ENCODE assay signal across 27 cellular contexts in the genomic region with DNA sequence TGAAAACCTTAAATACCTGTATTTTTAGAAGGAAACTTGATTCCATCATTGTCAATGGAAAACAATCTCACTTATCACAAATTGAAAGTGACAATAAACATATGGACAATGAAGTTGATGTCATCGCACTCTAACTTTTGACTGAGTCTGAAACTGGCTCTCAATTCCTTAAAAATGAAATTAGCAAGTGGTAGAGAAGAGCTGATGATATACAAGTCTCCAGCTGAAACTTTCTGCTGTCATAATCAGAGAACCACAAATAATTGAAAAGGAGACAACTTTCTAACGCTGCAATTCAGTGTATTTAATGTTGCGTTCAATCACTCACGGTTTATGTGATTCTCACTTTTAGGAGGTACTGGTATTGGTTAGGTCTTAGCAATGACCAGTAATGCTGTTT. TPM values are rescaled to one million over a fixed set of nuclear protein-coding genes. Genes with fewer than 3 reads are reported as not detected.
DNase-seq lines count a peak whose midpoint lies in the region; ATAC-seq, FAIRE-seq and TF ChIP-seq lines count a peak whose summit lies in the region.
"Had no signal": no experiment of that assay in that cellular context is flagged by ENCODE, and none has a peak within 500 bp of the region (broad histone marks: within the 10 kb centered on the region; RNA-seq: fewer than 3 reads in every experiment).

No MANE protein-coding gene starts in this region.

- TF ChIP-seq CTCF in GM12878 (IDR thresholded peaks at IDR 0.05 in 2 of 3, conservative IDR thresholded peaks at IDR 0.05 in 1 of 3; ENCODE audit: control insufficient read depth in 2 of 3, extremely low read depth in 1 of 3, insufficient read depth in 1 of 3, low read depth in 3 of 3, low read length in 3 of 3): no peak
- TF ChIP-seq CTCF in mesothelial cell of epicardium (IDR thresholded peaks at IDR 0.05; ENCODE audit: unreplicated experiment): no peak

- H2AFZ ChIP-seq in GM12878 (ENCODE audit: control insufficient read depth, low read depth, low read length): no peak overlapping the region

- H3K4me3 ChIP-seq in GM12878: no peak overlapping the region
- no peak overlapping the region for H3K4me3 ChIP-seq in CD4-positive, alpha-beta memory T cell (ENCODE audit: low read length in 2 of 2)
- H3K4me3 ChIP-seq: BLaER1 had no signal

- no peaks in the 10 kb centered on the region for H3K4me1 Mint-ChIP-seq in mesothelial cell of epicardium
- no peaks in the 10 kb centered on the region for H3K4me1 Mint-ChIP-seq in CD4-positive, alpha-beta memory T cell
- H3K4me1 Mint-ChIP-seq: CD14-positive monocyte; CD4-positive, CD25-positive, alpha-beta regulatory T cell had no signal

- TF ChIP-seq EP300 in GM12878 (IDR thresholded peaks at IDR 0.05; ENCODE audit: borderline replicate concordance in 1 of 2, control insufficient read depth in 1 of 2, low read depth in 2 of 2, low read length in 2 of 2): no peak

- H3K4me1 ChIP-seq in GM12878 (ENCODE audit: control insufficient read depth, insufficient read depth, low read length): peaks cover 20% of the 10 kb centered on the region
- no peaks in the 10 kb centered on the region for H3K4me1 ChIP-seq in CD4-positive, alpha-beta memory T cell (ENCODE audit: insufficient read depth, low read length)
- H3K4me1 ChIP-seq: BE2C, Caco-2 had no signal

- intact Hi-C loops in GM12878 (cut with micrococcal nuclease; ENCODE audit: unreplicated experiment): no loop called here
- intact Hi-C loops in CD4-positive, alpha-beta memory T cell (cut with micrococcal nuclease): no loop called here

- 82% methylated on average over 4 of the region's 4 CpGs for WGBS in GM12878 (ENCODE audit: insufficient coverage, insufficient replicate concordance, low lambda C conversion rate, missing lambda C conversion rate)

- in situ Hi-C loops in GM12878 (cut with MboI): no loop called here

- RAD21 ChIA-PET in GM12878 (lab: Charles Lee; ENCODE audit: unreplicated experiment): interaction anchor here (0.5 kb wide), 1 partner anchor 38 kb away, joined by 3 read pairs; the partner anchor contains the start of gene EPHB1

- SMC1A ChIA-PET in GM12878 (lab: Charles Lee; ENCODE audit: uncharacterized antibody, unreplicated experiment): interaction anchor here (0.8 to 1.1 kb wide), 2 partner anchors 10 to 37 kb away, joined by 3 read pairs; partner anchors contain the start of gene EPHB1

- no peak for TF ChIP-seq RAD21 in GM12878 (IDR thresholded peaks at IDR 0.05; ENCODE audit: insufficient read depth, low read depth, low read length)

- H3K79me2 ChIP-seq in GM12878 (ENCODE audit: control insufficient read depth, insufficient read depth, low read length): peaks cover 9% of the 10 kb centered on the region

- CTCF ChIA-PET in GM12878 (lab: Yijun Ruan, JAX): interaction anchor here (1.1 kb wide), 1 partner anchor 25 kb away, joined by 3 read pairs; no protein-coding TSS in a partner anchor
- CTCF ChIA-PET in CD4-positive, alpha-beta memory T cell (lab: Charles Lee; ENCODE audit: partially characterized antibody): no interaction called here

- peak; percentile 44 for ATAC-seq in GM19395 (IDR thresholded peaks at IDR 0.05; ENCODE audit: unreplicated experiment)
- ATAC-seq in HG03432 (IDR thresholded peaks at IDR 0.05; ENCODE audit: unreplicated experiment): peak; percentile 39
- peak; percentile 59 for ATAC-seq in GM12878
- ATAC-seq: CD8-positive, alpha-beta T cell had no signal

- no peak overlapping the region for H3K27ac ChIP-seq in GM12878 (ENCODE audit: control insufficient read depth, insufficient read depth)
- H3K27ac ChIP-seq in CD4-positive, alpha-beta memory T cell (ENCODE audit: low read depth, low read length): no peak overlapping the region
- H3K27ac ChIP-seq: BLaER1 had no signal

- DNase-seq in GM12878 (ENCODE audit: low read depth, low spot score): no peak
- no peak for DNase-seq in mesothelial cell of epicardium (ENCODE audit: low spot score in 2 of 2, unreplicated experiment in 2 of 2)
- DNase-seq in D341Med (ENCODE audit: low spot score): no peak
- DNase-seq in CD4-positive, alpha-beta memory T cell: no peak
- no peak for DNase-seq in effector CD8-positive, alpha-beta T cell (lab: John Stamatoyannopoulos, UW)
- DNase-seq: 8988T; ACHN; BE2C; C1 segment of cervical spinal cord; Caco-2; Calu3; CD4-positive, CD25-positive, alpha-beta regulatory T cell; CD8-positive, alpha-beta T cell; DMS 273 treated with DMSO at 0.1 percent for 48 hours; DMS153; DMS53; DMS79; DND-41; EL; GDM1 had no signal

- no peaks in the 10 kb centered on the region for H3K36me3 Mint-ChIP-seq in mesothelial cell of epicardium
- H3K36me3 Mint-ChIP-seq in CD4-positive, alpha-beta memory T cell: no peaks in the 10 kb centered on the region
- H3K36me3 Mint-ChIP-seq: CD14-positive monocyte; CD4-positive, CD25-positive, alpha-beta regulatory T cell; CD8-positive, alpha-beta T cell had no signal

- peaks cover 53% of the 10 kb centered on the region for H3K27me3 Mint-ChIP-seq in mesothelial cell of epicardium (ENCODE audit: low read depth)
- H3K27me3 Mint-ChIP-seq in CD4-positive, alpha-beta memory T cell: peaks cover 0 to 3% of the 10 kb centered on the region in 2 donors
- H3K27me3 Mint-ChIP-seq: CD4-positive, CD25-positive, alpha-beta regulatory T cell had no signal

- no peaks in the 10 kb centered on the region; the same call in 1 of the 2 replicates for H4K20me1 ChIP-seq in GM12878 (ENCODE audit: control insufficient read depth, insufficient read depth)
- H4K20me1 ChIP-seq: BLaER1 had no signal

- H3K9me3 Mint-ChIP-seq in mesothelial cell of epicardium: no peaks in the 10 kb centered on the region
- H3K9me3 Mint-ChIP-seq in CD4-positive, alpha-beta memory T cell: no peaks in the 10 kb centered on the region
- H3K9me3 Mint-ChIP-seq: CD8-positive, alpha-beta T cell had no signal

- POLR2A ChIA-PET in GM12878 (lab: Charles Lee): interaction anchor here (1.0 kb wide), 1 partner anchor 9 kb away, joined by 3 read pairs; no protein-coding TSS in a partner anchor
- POLR2A ChIA-PET in CD4-positive, alpha-beta memory T cell (lab: Charles Lee; ENCODE audit: partially characterized antibody): no interaction called here

- H3K27ac Mint-ChIP-seq in mesothelial cell of epicardium: no peak overlapping the region
- no peak overlapping the region for H3K27ac Mint-ChIP-seq in CD4-positive, alpha-beta memory T cell
- H3K27ac Mint-ChIP-seq: CD14-positive monocyte; CD8-positive, alpha-beta T cell had no signal

- no peaks in the 10 kb centered on the region for H3K27me3 ChIP-seq in GM12878 (replicated peaks in 1 of 2; ENCODE audit: control insufficient read depth in 2 of 2, insufficient read depth in 2 of 2, low read length in 1 of 2)
- H3K27me3 ChIP-seq in CD4-positive, alpha-beta memory T cell (ENCODE audit: insufficient read depth, low read length): no peaks in the 10 kb centered on the region
- H3K27me3 ChIP-seq: BE2C, BLaER1 had no signal

- no peaks in the 10 kb centered on the region for H3K9me3 ChIP-seq in GM12878 (replicated peaks; ENCODE audit: control insufficient read depth, insufficient read depth, low read length)
- no peaks in the 10 kb centered on the region for H3K9me3 ChIP-seq in CD4-positive, alpha-beta memory T cell (ENCODE audit: control insufficient read depth in 1 of 2, low read length in 2 of 2)
- H3K9me3 ChIP-seq: BE2C, BLaER1, Caco-2 had no signal

- no peak overlapping the region for H3K9ac ChIP-seq in GM12878 (ENCODE audit: control insufficient read depth, insufficient read depth, low read length)
- H3K9ac ChIP-seq: BLaER1 had no signal

- no peak overlapping the region for H3K4me2 ChIP-seq in GM12878 (ENCODE audit: control insufficient read depth, insufficient read depth)
- H3K4me2 ChIP-seq: BLaER1 had no signal

- no TSS peak for BruUV-seq in GM12878 (replicated peaks; lab: Mats Ljungman, UMichigan)

- H3K36me3 ChIP-seq in GM12878 (ENCODE audit: control insufficient read depth in 2 of 2, insufficient read depth in 2 of 2, low read length in 1 of 2): no peaks in the 10 kb centered on the region; a peak in 2 of 4 replicates
- H3K36me3 ChIP-seq in CD4-positive, alpha-beta memory T cell (ENCODE audit: insufficient read depth, low read length): no peaks in the 10 kb centered on the region
- H3K36me3 ChIP-seq: BE2C, BLaER1 had no signal

- H3K4me3 Mint-ChIP-seq in mesothelial cell of epicardium: no peak overlapping the region
- no peak overlapping the region for H3K4me3 Mint-ChIP-seq in CD4-positive, alpha-beta memory T cell
- H3K4me3 Mint-ChIP-seq: CD14-positive monocyte; CD4-positive, CD25-positive, alpha-beta regulatory T cell; CD8-positive, alpha-beta T cell had no signal

- no peak for TF ChIP-seq POLR2A in GM12878 (IDR thresholded peaks at IDR 0.05; ENCODE audit: low read depth, low read length)

- no peak for FAIRE-seq in GM12878 (lab: Jason Lieb, UNC)
- FAIRE-seq: A204.1, GM12891 had no signal

TF ChIP-seq in GM12878, 131 proteins besides CTCF, POLR2A, EP300 and RAD21:
- TF ChIP-seq NFYA (IDR thresholded peaks at IDR 0.05; ENCODE audit: borderline replicate concordance, low read depth, low read length) (no peak), ATF7 (IDR thresholded peaks at IDR 0.05; ENCODE audit: low read depth) (peak; percentile 40; the same call in 1 of the 2 replicates)

RNA-seq across cellular contexts. Expression of gene EPHB1, which starts 37.5 kb away (rescaled TPM):
- 62.8 and 71.3 TPM in 2 replicates for total RNA-seq in GM12878 (2013; cell fraction: nucleolus; rRNA removed)
- total RNA-seq in GM12878 (2014; rRNA removed) (1.3 and 1.5 TPM in 2 replicates), GM12878 (2014; rRNA removed; fragmentation: Illumina TruSeq; extraction: Trizol) (0.67 and 0.69 TPM in 2 replicates), GM12878 (2021) (1.8 and 2.2 TPM in 2 replicates), mesothelial cell of epicardium (1.2 to 1.7 TPM (median 1.3 TPM) in 3 replicates)
- 1.4 TPM for polyA plus RNA-seq in GM12878 (2011; ENCODE audit: low read depth)
- polyA plus RNA-seq in GM12878 (2011; rRNA removed) (11.3 and 23.8 TPM in 2 replicates), GM12878 (2014; fragmentation: Illumina TruSeq; extraction: Trizol) (0.52 and 0.84 TPM in 2 replicates), GM12878 (2014; fragmentation: Nextera tagmentation; extraction: Ambion mirVana) (under 1 TPM; 0.34 to 0.49 TPM), GM12878 (2014; rRNA removed) (0.33 and 0.51 TPM in 2 replicates), GM12878 (2016; fragmentation: Nextera tagmentation; extraction: Ambion mirVana) (1 to 10 TPM; 1.6 TPM)
- 16.7 and 23.2 TPM in 2 replicates for polyA plus RNA-seq in GM12878 (2011; cell fraction: cytosol; rRNA removed)
- polyA plus RNA-seq in GM12878 (2011; cell fraction: nucleus; rRNA removed): 40.2 and 43.2 TPM in 2 replicates
- polyA plus RNA-seq in GM12878 (2012): 2.4 and 3.9 TPM in 2 replicates
- polyA minus RNA-seq in GM12878 (2011; rRNA and poly(A)+ RNA removed): 54.3 and 64.7 TPM in 2 replicates
- polyA minus RNA-seq in GM12878 (2011; cell fraction: cytosol; rRNA and poly(A)+ RNA removed): 18.7 and 25.7 TPM in 2 replicates
- polyA minus RNA-seq in GM12878 (2011; cell fraction: nucleus; rRNA and poly(A)+ RNA removed): 161 and 396 TPM in 2 replicates
- under 1 TPM in 1 of 2 experiments, not detected in 1; 0.69 TPM for total RNA-seq in CD4-positive, alpha-beta memory T cell
- under 1 TPM; 0.30 to 0.43 TPM for polyA plus RNA-seq in CD4-positive, alpha-beta memory T cell
- total RNA-seq: CD8-positive, alpha-beta T cell; G401 had no signal
